In the genomic region with DNA sequence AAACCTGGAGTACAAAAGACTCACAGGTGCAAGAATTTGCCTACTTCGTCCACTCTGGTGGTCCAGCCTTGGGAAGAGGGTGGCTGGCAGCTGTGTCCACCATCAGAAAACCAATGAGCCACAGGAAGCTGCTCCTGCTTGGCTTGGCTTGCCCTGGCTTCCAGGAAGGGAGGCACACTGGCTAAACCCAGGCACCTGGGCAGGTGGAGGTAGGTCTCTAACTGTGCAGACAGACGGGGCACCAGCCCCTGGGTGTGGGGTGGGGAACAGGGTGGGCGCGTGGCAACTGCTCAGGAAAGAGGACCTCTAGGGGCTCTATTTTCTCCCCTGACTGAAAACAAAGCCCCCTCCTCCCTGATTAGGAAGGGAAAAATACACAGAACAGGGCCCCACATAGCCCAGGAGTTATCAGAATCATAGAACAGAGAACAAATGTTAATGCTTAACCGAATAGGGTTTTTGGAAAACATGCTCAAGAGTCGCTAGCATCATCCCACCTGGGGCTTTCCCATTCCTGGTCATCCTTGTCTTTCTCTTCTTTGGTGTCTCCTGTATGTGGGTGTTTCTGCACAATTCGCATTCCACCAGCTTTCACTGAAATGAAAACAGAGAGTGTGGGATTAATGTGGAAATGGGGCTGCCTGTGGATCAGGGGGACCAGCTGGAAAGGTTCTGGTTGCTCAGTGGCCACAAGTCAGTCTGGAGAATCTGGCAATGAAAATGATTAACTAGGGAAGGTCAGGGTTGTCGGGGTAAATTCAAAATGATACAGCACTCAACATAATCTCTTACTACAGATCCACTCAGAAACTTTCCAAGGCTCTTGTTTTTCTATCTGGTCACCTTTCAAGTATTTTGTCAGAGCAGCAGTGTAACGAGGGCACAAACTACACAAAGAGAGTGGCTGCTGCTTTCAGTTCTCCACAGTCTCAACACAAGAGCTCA, we compare ENCODE assay signal across 16 cellular contexts. TPM values are rescaled to one million over a fixed set of nuclear protein-coding genes. Genes with fewer than 3 reads are reported as not detected.
A peak's percentile ranks its signal among the peaks of the same experiment; 100 is the strongest.
DNase-seq lines count a peak whose midpoint lies in the region; ATAC-seq and TF ChIP-seq lines count a peak whose summit lies in the region.
"Had no signal": no experiment of that assay in that cellular context is flagged by ENCODE, and none has a peak within 500 bp of the region (broad histone marks: within the 10 kb centered on the region; RNA-seq: fewer than 3 reads in every experiment).

No MANE protein-coding gene starts in this region.

- CTCF ChIA-PET in SK-N-SH (lab: Yijun Ruan, JAX) (interaction anchor here (1.5 kb wide), 1 partner anchor 52 kb away, joined by 6 read pairs; no protein-coding TSS in a partner anchor), RWPE1 (lab: Yijun Ruan, JAX) (no interaction called here)

- no peak for TF ChIP-seq EP300 in SK-N-SH (IDR thresholded peaks at IDR 0.05; ENCODE audit: borderline replicate concordance in 1 of 2, low read depth in 1 of 2, low read length in 1 of 2)

- TF ChIP-seq RAD21 in liver (IDR thresholded peaks at IDR 0.05) (peak in 1 of 2 donors; percentile 21), SK-N-SH (IDR thresholded peaks at IDR 0.05; ENCODE audit: low read length) (no peak)

- H3F3A ChIP-seq in SK-N-SH (replicated peaks; ENCODE audit: insufficient read depth): peaks cover 3% of the 10 kb centered on the region

- H2AFZ ChIP-seq in SK-N-SH (ENCODE audit: low read depth): no peak overlapping the region
- H2AFZ ChIP-seq: GM23248 had no signal

- WGBS in liver: 37% methylated on average over 9 of the region's 9 CpGs
- 88% methylated on average over 8 of the region's 9 CpGs for WGBS in SK-N-SH (ENCODE audit: low lambda C conversion rate)

- H3K4me3 ChIP-seq in liver (ENCODE audit: low read depth in 1 of 3, low read length in 3 of 3) (no peak overlapping the region), SK-N-SH (ENCODE audit: low read depth in 2 of 2, low read length in 1 of 2) (no peak overlapping the region)
- H3K4me3 ChIP-seq: GM23248, left lung, skin epidermis, tibial artery had no signal

- no peaks in the 10 kb centered on the region for H3K9me3 ChIP-seq in liver (ENCODE audit: control insufficient read depth in 4 of 4, low read length in 3 of 4)
- no peaks in the 10 kb centered on the region for H3K9me3 ChIP-seq in SK-N-SH
- H3K9me3 ChIP-seq: left lung, tibial artery had no signal

- ATAC-seq in GM21619 (IDR thresholded peaks at IDR 0.05; ENCODE audit: unreplicated experiment): peak; percentile 49
- ATAC-seq in HG03095 (IDR thresholded peaks at IDR 0.05; ENCODE audit: unreplicated experiment): no peak
- ATAC-seq: activated CD4-positive, CD25-positive, alpha-beta regulatory T cell treated with anti-CD3 and anti-CD28 coated beads, Interleukin-2, amount 50 U/mL, for 24 hours had no signal

- no peaks in the 10 kb centered on the region for H3K9me2 ChIP-seq in SK-N-SH

- TF ChIP-seq CTCF in C4-2B (conservative IDR thresholded peaks at IDR 0.05): no peak
- no peak for TF ChIP-seq CTCF in liver (IDR thresholded peaks at IDR 0.05; ENCODE audit: low read depth, low read length, missing input control)
- no peak for TF ChIP-seq CTCF in SK-N-SH (IDR thresholded peaks at IDR 0.05)
- TF ChIP-seq CTCF in RWPE1 (conservative IDR thresholded peaks at IDR 0.05; ENCODE audit: low read depth): no peak

- H3K27me3 ChIP-seq in liver (ENCODE audit: control insufficient read depth in 4 of 4, insufficient read depth in 4 of 4, low read length in 3 of 4): no peaks in the 10 kb centered on the region
- H3K27me3 ChIP-seq in SK-N-SH (ENCODE audit: insufficient read depth): no peaks in the 10 kb centered on the region
- H3K27me3 ChIP-seq: left lung, tibial artery had no signal

- H3K27ac ChIP-seq in C4-2B (peak overlapping the region; percentile 64; the same call in 1 of the 2 replicates), liver (ENCODE audit: low read depth in 1 of 2, low read length in 2 of 2) (peak overlapping the region; percentile 57 to 72), SK-N-SH (ENCODE audit: low read depth in 2 of 2, low read length in 1 of 2) (no peak overlapping the region), RWPE1 (no peak overlapping the region)
- H3K27ac ChIP-seq: GM23248, skin epidermis, tibial artery had no signal

- H3K36me3 ChIP-seq in liver (ENCODE audit: control insufficient read depth in 4 of 4, insufficient read depth in 3 of 4, low read depth in 1 of 4, low read length in 3 of 4): peaks cover 0 to 12% (median 7%) of the 10 kb centered on the region in 4 donors
- H3K36me3 ChIP-seq in SK-N-SH (replicated peaks in 1 of 2; ENCODE audit: control insufficient read depth in 1 of 2, insufficient read depth in 2 of 2, low read length in 1 of 2): peaks cover 71 to 74% of the 10 kb centered on the region in 2 experiments

- no peak overlapping the region for H3K4me2 ChIP-seq in SK-N-SH

- H3K79me2 ChIP-seq in SK-N-SH (ENCODE audit: insufficient read depth): peaks cover 66% of the 10 kb centered on the region

- peaks cover 33% of the 10 kb centered on the region for H4K20me1 ChIP-seq in SK-N-SH (ENCODE audit: insufficient read depth)

- DNase-seq in HK-2 (ENCODE audit: unreplicated experiment) (peak; percentile 34), NK-92 (lab: John Stamatoyannopoulos, UW; ENCODE audit: unreplicated experiment) (no peak), SK-N-SH (no peak), RWPE1 (ENCODE audit: low spot score) (no peak)
- DNase-seq: activated naive CD8-positive, alpha-beta T cell treated with anti-CD3 and anti-CD28 coated beads, Interleukin-2, amount 10 ng/mL, durations not matched to agents 7 days and 5 days; central memory CD4-positive, alpha-beta T cell; GM23248; left lung; MV-4-11; tibial artery had no signal

- POLR2A ChIA-PET in SK-N-SH (lab: Yijun Ruan, JAX) (no interaction called here), RWPE1 (lab: Yijun Ruan, JAX; ENCODE audit: low non-redundant PET) (no interaction called here)

- H3K9ac ChIP-seq in liver (ENCODE audit: low read depth in 1 of 2, low read length in 2 of 2) (peak overlapping the region in 1 of 2 donors; percentile 42), SK-N-SH (no peak overlapping the region)
- H3K9ac ChIP-seq: GM23248 had no signal

- H3K4me1 ChIP-seq in liver (ENCODE audit: control insufficient read depth in 4 of 4, insufficient read depth in 4 of 4, low read length in 3 of 4) (peaks cover 15 to 65% (median 42%) of the 10 kb centered on the region in 4 donors), SK-N-SH (ENCODE audit: control insufficient read depth in 1 of 2, insufficient read depth in 2 of 2, low read depth in 1 of 2, low read length in 1 of 2) (no peaks in the 10 kb centered on the region)
- H3K4me1 ChIP-seq: tibial artery had no signal

TF ChIP-seq in liver, 16 proteins besides CTCF, POLR2A, EP300 and RAD21 (continues in another document):
- TF ChIP-seq FOXA2 (IDR thresholded peaks at IDR 0.05): no peak
- peak in 1 of 2 donors; percentile 33 for TF ChIP-seq HNF4A (conservative IDR thresholded peaks at IDR 0.05)
- TF ChIP-seq HNF4G (IDR thresholded peaks at IDR 0.05): peak; percentile 20
- TF ChIP-seq RXRA (IDR thresholded peaks at IDR 0.05): peak; percentile 18 to 48
- TF ChIP-seq JUND (IDR thresholded peaks at IDR 0.05): peak in 1 of 2 donors; percentile 41

TF ChIP-seq in SK-N-SH, 30 proteins besides CTCF, POLR2A, EP300 and RAD21:
- TF ChIP-seq GABPA (IDR thresholded peaks at IDR 0.05; ENCODE audit: low read depth) (no peak), MXI1 (IDR thresholded peaks at IDR 0.05; ENCODE audit: low read depth, low read length) (no peak)

RNA-seq across cellular contexts. Expression of gene DAP, which starts 13.1 kb away (rescaled TPM):
- 10 to 100 TPM; 36.6 to 84.9 TPM for total RNA-seq in liver
- polyA plus RNA-seq in liver: 100 to 1,000 TPM; 117 to 122 TPM
- polyA plus RNA-seq in SK-N-SH (2012; rRNA removed): 60.3 and 78.2 TPM in 2 replicates
- polyA plus RNA-seq in SK-N-SH (2012; cell fraction: cytosol; rRNA removed): 94.3 and 110 TPM in 2 replicates
- 49.0 and 49.4 TPM in 2 replicates for polyA plus RNA-seq in SK-N-SH (2012; cell fraction: nucleus; rRNA removed)

Comparison
In these comparisons a context has a peak if more than half of its experiments do, and no peak if none do; other contexts are left out.
1. H3K27ac ChIP-seq: peak in C4-2B (single experiment) and liver (2 of 2); none in SK-N-SH (0 of 2) and RWPE1 (single experiment).